17 cellular contexts compared by ENCODE assay signal in genomic region chr17:34249497-34249877, GRCh38. TPM values are rescaled to one million over a fixed set of nuclear protein-coding genes. Genes with fewer than 3 reads are reported as not detected.
A peak's percentile ranks its signal among the peaks of the same experiment; 100 is the strongest.
DNase-seq lines count a peak whose midpoint lies in the region; ATAC-seq and TF ChIP-seq lines count a peak whose summit lies in the region.
"Had no signal": no experiment of that assay in that cellular context is flagged by ENCODE, and none has a peak within 500 bp of the region (broad histone marks: within the 10 kb centered on the region; RNA-seq: fewer than 3 reads in every experiment).

No MANE protein-coding gene starts in this region.

- H3K4me2 ChIP-seq in IMR-90 (ENCODE audit: low read depth, low read length), result no peak overlapping the region

- TF ChIP-seq RAD21 in IMR-90 (IDR thresholded peaks at IDR 0.05; ENCODE audit: low read length), result no peak

- in situ Hi-C loops in IMR-90 (cut with MboI; ENCODE audit: low sequenced_read_pairs), result loop anchor here (5.0 kb wide), 1 partner anchor 58 kb away; no protein-coding TSS in a partner anchor

- 80% methylated on average over 1 of the region's 1 CpG; no CpG with 5 or more reads in 1 of the 2 experiments for WGBS in IMR-90 (ENCODE audit: extremely low coverage in 2 of 2, insufficient read length in 1 of 2), 2 experiments

- H3K9ac ChIP-seq in IMR-90 (ENCODE audit: low read depth, low read length) (no peak overlapping the region), subcutaneous abdominal adipose tissue (ENCODE audit: low read length in 5 of 5) (peak overlapping the region in 2 of 5 donors; percentile 22 to 39)

- H2BK5ac ChIP-seq in IMR-90 (ENCODE audit: low read depth, low read length, poor library complexity, severe bottlenecking), result peak overlapping the region; percentile 77

- POLR2A ChIA-PET in IMR-90 (lab: Charles Lee; ENCODE audit: unreplicated experiment), result no interaction called here

- no peak for TF ChIP-seq POLR2A in IMR-90 (IDR thresholded peaks at IDR 0.05; ENCODE audit: low read depth, low read length)

- H3K9me1 ChIP-seq in IMR-90 (ENCODE audit: insufficient read depth, low read length), result peaks cover 27% of the 10 kb centered on the region

- no TSS peak for BruUV-seq in IMR-90 (replicated peaks; lab: Mats Ljungman, UMichigan)

- no peak overlapping the region for H3K23ac ChIP-seq in IMR-90 (ENCODE audit: low read depth, low read length)

- H4K8ac ChIP-seq in IMR-90 (ENCODE audit: low read depth in 2 of 2, low read length in 2 of 2), result peak overlapping the region; percentile 55 to 96; a peak in 3 of 4 replicates

- no peak overlapping the region for H2AFZ ChIP-seq in IMR-90 (replicated peaks; ENCODE audit: low read length, poor library complexity)

- peak overlapping the region; percentile 91; the same call in 2 of the 3 replicates for H2BK15ac ChIP-seq in IMR-90 (ENCODE audit: low read depth, low read length)

- H3K27ac ChIP-seq in IMR-90 (ENCODE audit: insufficient read depth, low read length), result peak overlapping the region; percentile 83; the same call in 1 of the 2 replicates
- peak overlapping the region; percentile 71 to 91 for H3K27ac ChIP-seq in coronary artery
- peak overlapping the region; percentile 84 for H3K27ac ChIP-seq in muscle layer of duodenum (ENCODE audit: low read length)
- H3K27ac ChIP-seq in subcutaneous abdominal adipose tissue (ENCODE audit: low read depth, low read length), result peak overlapping the region; percentile 28
- H3K27ac ChIP-seq: RWPE1 had no signal

- peak overlapping the region; percentile 63 for H2AK5ac ChIP-seq in IMR-90 (ENCODE audit: low read depth, low read length)

- H3K14ac ChIP-seq in IMR-90 (replicated peaks; ENCODE audit: low read depth, low read length), result no peak overlapping the region

- H3K4me3 ChIP-seq in IMR-90 (ENCODE audit: insufficient read depth, low read depth, low read length), result no peak overlapping the region
- H3K4me3 ChIP-seq in coronary artery, result no peak overlapping the region
- H3K4me3 ChIP-seq in muscle layer of duodenum (ENCODE audit: low read depth in 1 of 2, low read length in 2 of 2), result no peak overlapping the region
- no peak overlapping the region for H3K4me3 ChIP-seq in subcutaneous abdominal adipose tissue (ENCODE audit: low read depth in 1 of 5, low read length in 5 of 5)
- H3K4me3 ChIP-seq: prostate gland had no signal

- peak overlapping the region; percentile 94 for H2BK120ac ChIP-seq in IMR-90 (ENCODE audit: low read depth, low read length)

- no peak overlapping the region for H3K56ac ChIP-seq in IMR-90 (ENCODE audit: extremely low read depth, insufficient read depth, low read length)

- H3K27me3 ChIP-seq in IMR-90 (ENCODE audit: control insufficient read depth, insufficient read depth, low read length) (no peaks in the 10 kb centered on the region), muscle layer of duodenum (ENCODE audit: low read depth, low read length) (no peaks in the 10 kb centered on the region), subcutaneous abdominal adipose tissue (ENCODE audit: control insufficient read depth in 5 of 5, insufficient read depth in 4 of 5, low read length in 5 of 5) (peaks cover 0 to 4% (median 0%) of the 10 kb centered on the region in 5 donors)

- CTCF ChIA-PET in IMR-90 (lab: Yijun Ruan, JAX), result interaction anchor here (0.8 to 1.4 kb wide), 2 partner anchors 57 to 78 kb away, joined by 3 read pairs; no protein-coding TSS in a partner anchor

- H4K5ac ChIP-seq in IMR-90 (ENCODE audit: low read depth, low read length), result peak overlapping the region; percentile 80

- H2BK20ac ChIP-seq in IMR-90 (ENCODE audit: low read depth, low read length), result peak overlapping the region; percentile 73; the same call in 1 of the 2 replicates

- no peak for DNase-seq in IMR-90
- DNase-seq in coronary artery (ENCODE audit: low spot score), result no peak
- DNase-seq in ecto neural progenitor cell (ENCODE audit: low spot score), result no peak
- no peak for DNase-seq in GDM1 (lab: John Stamatoyannopoulos, UW)
- DNase-seq in NCI-H2227 treated with DMSO at 0.1 percent for 48 hours (lab: John Stamatoyannopoulos, UW), result no peak
- no peak for DNase-seq in mesenteric fat pad (ENCODE audit: low spot score)
- DNase-seq: activated B cell treated with CpG ODN at 0.5 μM for 24 hours; activated effector memory CD4-positive, alpha-beta T cell treated with Interleukin-2 at 50 U/mL for 16 hours; BE2C; NCI-H2081 treated with DMSO at 0.1 percent for 48 hours; NCI-H774; stimulated activated CD4-positive, alpha-beta T cell treated with anti-CD3 and anti-CD28 coated beads, Interleukin-2, amount 100 ng/mL, for 48 hours had no signal

- H3K4me1 ChIP-seq in IMR-90 (ENCODE audit: control insufficient read depth, insufficient read depth, low read length) (peaks cover 48% of the 10 kb centered on the region), muscle layer of duodenum (ENCODE audit: control insufficient read depth in 1 of 2, insufficient read depth in 2 of 2, low read length in 2 of 2) (peaks cover 43 to 51% of the 10 kb centered on the region in 2 donors), subcutaneous abdominal adipose tissue (ENCODE audit: control insufficient read depth in 5 of 5, insufficient read depth in 5 of 5, low read length in 5 of 5) (peaks cover 37 to 89% (median 73%) of the 10 kb centered on the region in 5 donors)
- H3K4me1 ChIP-seq: BE2C had no signal

- TF ChIP-seq CTCF in IMR-90 (conservative IDR thresholded peaks at IDR 0.05; ENCODE audit: low read depth, low read length) (no peak), coronary artery (IDR thresholded peaks at IDR 0.05) (no peak)

- no peaks in the 10 kb centered on the region for H3K36me3 ChIP-seq in IMR-90 (ENCODE audit: control insufficient read depth, insufficient read depth, low read length)
- no peaks in the 10 kb centered on the region for H3K36me3 ChIP-seq in muscle layer of duodenum (ENCODE audit: control insufficient read depth in 1 of 2, insufficient read depth in 2 of 2, low read length in 2 of 2)
- H3K36me3 ChIP-seq in subcutaneous abdominal adipose tissue (ENCODE audit: control insufficient read depth in 5 of 5, insufficient read depth in 5 of 5, low read length in 5 of 5), result no peaks in the 10 kb centered on the region
- H3K36me3 ChIP-seq: BE2C, prostate gland had no signal

- intact Hi-C loops in IMR-90 (cut with micrococcal nuclease), result no loop called here

- no peaks in the 10 kb centered on the region for H4K20me1 ChIP-seq in IMR-90 (ENCODE audit: insufficient read depth, low read length)

- H3K9me3 ChIP-seq in IMR-90 (ENCODE audit: control insufficient read depth, insufficient read depth, low read length) (no peaks in the 10 kb centered on the region), muscle layer of duodenum (ENCODE audit: control insufficient read depth in 1 of 2, low read length in 2 of 2) (no peaks in the 10 kb centered on the region), subcutaneous abdominal adipose tissue (ENCODE audit: control insufficient read depth in 5 of 5, low read length in 5 of 5) (peaks cover 0 to 3% (median 0%) of the 10 kb centered on the region in 5 donors)
- H3K9me3 ChIP-seq: BE2C, prostate gland had no signal

- H4K91ac ChIP-seq in IMR-90 (ENCODE audit: insufficient read depth, low read depth, low read length), result peak overlapping the region; percentile 95

- no peaks in the 10 kb centered on the region for H3K79me1 ChIP-seq in IMR-90 (ENCODE audit: low read depth in 1 of 2, low read length in 2 of 2)

- peak overlapping the region; percentile 86 for H3K18ac ChIP-seq in IMR-90 (ENCODE audit: low read depth, low read length)

- no peak for ATAC-seq in IMR-90 (ENCODE audit: low read depth)

- dilution Hi-C loops in IMR-90 (cut with HindIII; ENCODE audit: low sequenced_read_pairs, unreplicated experiment), result no loop called here

- H2AK9ac ChIP-seq in IMR-90 (replicated peaks; ENCODE audit: low read depth, low read length, poor library complexity), result no peak overlapping the region

- H3K4ac ChIP-seq in IMR-90 (ENCODE audit: low read depth, low read length), result peak overlapping the region; percentile 77

TF ChIP-seq in IMR-90, 13 proteins besides CTCF, POLR2A, EP300 and RAD21:
- no peak for TF ChIP-seq FOS (IDR thresholded peaks at IDR 0.05; ENCODE audit: low read depth, low read length)

RNA-seq across cellular contexts. Expression of gene CCL2, which starts 5.6 kb away (rescaled TPM):
- total RNA-seq in IMR-90 (2012; rRNA removed), result 126 and 206 TPM in 2 replicates
- polyA plus RNA-seq in IMR-90 (2012; rRNA removed), result 85.9 and 103 TPM in 2 replicates
- 67.4 and 73.1 TPM in 2 replicates for polyA plus RNA-seq in IMR-90 (2012; cell fraction: cytosol; rRNA removed)
- 22.7 and 55.8 TPM in 2 replicates for polyA plus RNA-seq in IMR-90 (2012; cell fraction: nucleus; rRNA removed; ENCODE audit: low replicate concordance)
- total RNA-seq in mesenteric fat pad, result 276 TPM

RNA-seq across cellular contexts. Expression of gene CCL7, which starts 20.5 kb away (rescaled TPM):
- 0.18 and 0.28 TPM in 2 replicates for total RNA-seq in IMR-90 (2012; rRNA removed)
- 0.24 and 0.58 TPM in 2 replicates for polyA plus RNA-seq in IMR-90 (2012; rRNA removed)
- 0.15 and 0.27 TPM in 2 replicates for polyA plus RNA-seq in IMR-90 (2012; cell fraction: cytosol; rRNA removed)
- polyA plus RNA-seq in IMR-90 (2012; cell fraction: nucleus; rRNA removed; ENCODE audit: low replicate concordance), result not detected in 2 replicates
- total RNA-seq in mesenteric fat pad, result 1.3 TPM
- total RNA-seq: activated B cell treated with CpG ODN at 0.5 μM for 24 hours, frontal cortex, prostate gland had no signal

RNA-seq across cellular contexts. Expression of gene CCL11, which starts 36.1 kb away (rescaled TPM):
- total RNA-seq in IMR-90 (2012; rRNA removed), result not detected in 2 replicates
- not detected in 2 replicates for polyA plus RNA-seq in IMR-90 (2012; rRNA removed)
- polyA plus RNA-seq in IMR-90 (2012; cell fraction: cytosol; rRNA removed), result not detected in 2 replicates
- not detected in 2 replicates for polyA plus RNA-seq in IMR-90 (2012; cell fraction: nucleus; rRNA removed; ENCODE audit: low replicate concordance)
- 4.0 TPM for total RNA-seq in mesenteric fat pad
- total RNA-seq: activated B cell treated with CpG ODN at 0.5 μM for 24 hours, frontal cortex had no signal

Comparison
In these comparisons a context has a peak if more than half of its experiments do, and no peak if none do; other contexts are left out.
1. H3K27ac ChIP-seq: peak in every context shown above with its lines; median percentile 84 in muscle layer of duodenum; 83 in IMR-90; 81 in coronary artery; 28 in subcutaneous abdominal adipose tissue.